ENCODE assay signal across 1 cellular context in genomic region chr5:96963267-96963666, GRCh38.
TF ChIP-seq lines count a peak whose summit lies in the region.

No MANE protein-coding gene starts in this region.

TF ChIP-seq in WTC11, 78 proteins besides CTCF, POLR2A, EP300 and RAD21 (continued from another document):
- TF ChIP-seq AFF4 (CRISPR knock-in tag; IDR thresholded peaks at IDR 0.05; ENCODE audit: borderline replicate concordance) (no peak), PRRX2 (CRISPR knock-in tag; IDR thresholded peaks at IDR 0.05) (no peak)
- TF ChIP-seq, protein P1, sequence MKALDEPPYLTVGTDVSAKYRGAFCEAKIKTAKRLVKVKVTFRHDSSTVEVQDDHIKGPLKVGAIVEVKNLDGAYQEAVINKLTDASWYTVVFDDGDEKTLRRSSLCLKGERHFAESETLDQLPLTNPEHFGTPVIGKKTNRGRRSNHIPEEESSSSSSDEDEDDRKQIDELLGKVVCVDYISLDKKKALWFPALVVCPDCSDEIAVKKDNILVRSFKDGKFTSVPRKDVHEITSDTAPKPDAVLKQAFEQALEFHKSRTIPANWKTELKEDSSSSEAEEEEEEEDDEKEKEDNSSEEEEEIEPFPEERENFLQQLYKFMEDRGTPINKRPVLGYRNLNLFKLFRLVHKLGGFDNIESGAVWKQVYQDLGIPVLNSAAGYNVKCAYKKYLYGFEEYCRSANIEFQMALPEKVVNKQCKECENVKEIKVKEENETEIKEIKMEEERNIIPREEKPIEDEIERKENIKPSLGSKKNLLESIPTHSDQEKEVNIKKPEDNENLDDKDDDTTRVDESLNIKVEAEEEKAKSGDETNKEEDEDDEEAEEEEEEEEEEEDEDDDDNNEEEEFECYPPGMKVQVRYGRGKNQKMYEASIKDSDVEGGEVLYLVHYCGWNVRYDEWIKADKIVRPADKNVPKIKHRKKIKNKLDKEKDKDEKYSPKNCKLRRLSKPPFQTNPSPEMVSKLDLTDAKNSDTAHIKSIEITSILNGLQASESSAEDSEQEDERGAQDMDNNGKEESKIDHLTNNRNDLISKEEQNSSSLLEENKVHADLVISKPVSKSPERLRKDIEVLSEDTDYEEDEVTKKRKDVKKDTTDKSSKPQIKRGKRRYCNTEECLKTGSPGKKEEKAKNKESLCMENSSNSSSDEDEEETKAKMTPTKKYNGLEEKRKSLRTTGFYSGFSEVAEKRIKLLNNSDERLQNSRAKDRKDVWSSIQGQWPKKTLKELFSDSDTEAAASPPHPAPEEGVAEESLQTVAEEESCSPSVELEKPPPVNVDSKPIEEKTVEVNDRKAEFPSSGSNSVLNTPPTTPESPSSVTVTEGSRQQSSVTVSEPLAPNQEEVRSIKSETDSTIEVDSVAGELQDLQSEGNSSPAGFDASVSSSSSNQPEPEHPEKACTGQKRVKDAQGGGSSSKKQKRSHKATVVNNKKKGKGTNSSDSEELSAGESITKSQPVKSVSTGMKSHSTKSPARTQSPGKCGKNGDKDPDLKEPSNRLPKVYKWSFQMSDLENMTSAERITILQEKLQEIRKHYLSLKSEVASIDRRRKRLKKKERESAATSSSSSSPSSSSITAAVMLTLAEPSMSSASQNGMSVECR (CRISPR knock-in tag; IDR thresholded peaks at IDR 0.05; ENCODE audit: borderline replicate concordance): no peak
- TF ChIP-seq, protein P2, sequence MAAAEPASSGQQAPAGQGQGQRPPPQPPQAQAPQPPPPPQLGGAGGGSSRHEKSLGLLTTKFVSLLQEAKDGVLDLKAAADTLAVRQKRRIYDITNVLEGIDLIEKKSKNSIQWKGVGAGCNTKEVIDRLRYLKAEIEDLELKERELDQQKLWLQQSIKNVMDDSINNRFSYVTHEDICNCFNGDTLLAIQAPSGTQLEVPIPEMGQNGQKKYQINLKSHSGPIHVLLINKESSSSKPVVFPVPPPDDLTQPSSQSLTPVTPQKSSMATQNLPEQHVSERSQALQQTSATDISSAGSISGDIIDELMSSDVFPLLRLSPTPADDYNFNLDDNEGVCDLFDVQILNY (CRISPR knock-in tag; IDR thresholded peaks at IDR 0.05): no peak
